Comparison of ENCODE assay signal across 11 cellular contexts in genomic region chr20:9534025-9534424, GRCh38. TPM values are rescaled to one million over a fixed set of nuclear protein-coding genes. Genes with fewer than 3 reads are reported as not detected.
"Had no signal": no experiment of that assay in that cellular context is flagged by ENCODE, and none has a peak within 500 bp of the region (broad histone marks: within the 10 kb centered on the region; RNA-seq: fewer than 3 reads in every experiment).

No MANE protein-coding gene starts in this region.

- H3K27me3 Mint-ChIP-seq: IgD-negative memory B cell had no signal

- H3K4me1 Mint-ChIP-seq: IgD-negative memory B cell had no signal

- H3K9me3 Mint-ChIP-seq: HFFc6 had no signal

- DNase-seq: GM23248, GOT3, H7, HFFc6, KBM-7 had no signal

- H2AFZ ChIP-seq: GM23248 had no signal

- H3K27ac ChIP-seq: GM23248, HL-60 had no signal

- H3K36me3 ChIP-seq: HAP-1 had no signal

- H3K4me3 Mint-ChIP-seq: HFFc6, IgD-negative memory B cell had no signal

- H3K27ac Mint-ChIP-seq: HFFc6, IgD-negative memory B cell had no signal

- H3K36me3 Mint-ChIP-seq: IgD-negative memory B cell had no signal

- H3K9ac ChIP-seq: GM23248 had no signal

- H3K4me3 ChIP-seq: GM23248, HAP-1 had no signal

- H3K9me3 ChIP-seq: HAP-1 had no signal

RNA-seq across cellular contexts. Expression of gene LAMP5, which starts 19.6 kb away (rescaled TPM):
- total RNA-seq: H4, HepG2, HFFc6, HT1080 had no signal
- polyA plus RNA-seq: GM23248, HepG2 had no signal
